31 cellular contexts compared by ENCODE assay signal in the genomic region with DNA sequence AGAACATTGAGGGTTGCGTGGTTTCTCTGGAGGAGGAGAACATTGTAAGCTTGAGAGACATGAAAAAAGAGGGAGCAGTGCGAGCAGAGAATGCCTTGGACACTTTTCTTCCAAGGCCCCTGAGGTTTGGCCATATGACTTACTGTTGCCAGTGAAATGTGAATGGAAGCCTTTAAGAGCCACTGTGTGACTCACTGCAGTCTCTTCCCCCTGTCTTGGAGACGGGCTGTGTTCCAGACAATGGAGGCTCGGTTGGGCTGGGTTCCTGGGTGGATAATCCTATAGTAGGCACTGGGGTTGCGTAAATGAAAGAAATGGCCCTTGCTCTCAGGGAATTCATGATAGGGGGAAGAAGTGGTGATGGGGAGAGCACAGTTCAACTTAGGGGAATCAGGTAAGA.
DNase-seq lines count a peak whose midpoint lies in the region; ATAC-seq and TF ChIP-seq lines count a peak whose summit lies in the region.
"Had no signal": no experiment of that assay in that cellular context is flagged by ENCODE, and none has a peak within 500 bp of the region (broad histone marks: within the 10 kb centered on the region; RNA-seq: fewer than 3 reads in every experiment).

No MANE protein-coding gene starts in this region.

- H3K27me3 ChIP-seq in skeletal muscle satellite cell (ENCODE audit: control insufficient read depth, insufficient read depth, low read length) (no peaks in the 10 kb centered on the region), Caco-2 (replicated peaks; ENCODE audit: control insufficient read depth, insufficient read depth, low read length) (no peaks in the 10 kb centered on the region)
- H3K27me3 ChIP-seq: Peyer's patch, right lobe of liver, upper lobe of right lung had no signal

- H3K27me3 Mint-ChIP-seq in WTC11 (ENCODE audit: low read depth): no peaks in the 10 kb centered on the region; the same call in 1 of the 2 replicates
- H3K27me3 Mint-ChIP-seq in Caco-2 (ENCODE audit: insufficient read depth, unreplicated experiment): peaks cover 17% of the 10 kb centered on the region
- H3K27me3 Mint-ChIP-seq: activated CD4-positive, alpha-beta memory T cell treated with anti-CD3 and anti-CD28 coated beads, Interleukin-2, amount 10 ng/mL, durations not matched to agents 7 days and 5 days had no signal

- BruUV-seq in Caco-2 (replicated peaks; lab: Mats Ljungman, UMichigan): no TSS peak

- peaks cover 13% of the 10 kb centered on the region for H3K36me3 Mint-ChIP-seq in WTC11
- no peaks in the 10 kb centered on the region for H3K36me3 Mint-ChIP-seq in Caco-2 (ENCODE audit: insufficient read depth, unreplicated experiment)
- H3K36me3 Mint-ChIP-seq: activated naive CD4-positive, alpha-beta T cell treated with anti-CD3 and anti-CD28 coated beads, Interleukin-2, amount 50 U/mL, for 24 hours; CD14-positive monocyte; stimulated activated naive B cell treated with anti-CD40 and anti-IgM and Interleukin-4, amounts not matched to agents 10 μg/mL and 1 μg/mL and 100 μg/mL, for 72 hours had no signal

- peak overlapping the region; percentile 23 for H3K4me2 ChIP-seq in skeletal muscle satellite cell (ENCODE audit: low read length)

- ATAC-seq in WTC11: no peak
- ATAC-seq: HepG2; lower lobe of right lung; right lobe of liver; stimulated activated naive B cell treated with anti-CD40 and anti-IgM and Interleukin-4, amounts not matched to agents 10 μg/mL and 1 μg/mL and 100 μg/mL, for 72 hours; upper lobe of right lung had no signal

- H3K9me3 Mint-ChIP-seq in WTC11: peaks cover 24% of the 10 kb centered on the region
- no peaks in the 10 kb centered on the region for H3K9me3 Mint-ChIP-seq in Caco-2 (ENCODE audit: unreplicated experiment)
- H3K9me3 Mint-ChIP-seq: activated CD4-positive, alpha-beta memory T cell treated with anti-CD3 and anti-CD28 coated beads, Interleukin-2, amount 10 ng/mL, durations not matched to agents 7 days and 5 days; activated T-helper 2 cell treated with anti-CD3 and anti-CD28 coated beads, Interferon-gamma antibody, Interleukin-2, Interleukin-4, amounts not matched to agents 10 μg/mL and 5 μg/mL and 100 μg/mL, durations not matched to agents 14 hours and 24 hours and 36 hours had no signal

- H3K9me3 ChIP-seq in skeletal muscle satellite cell (replicated peaks; ENCODE audit: low read length): no peaks in the 10 kb centered on the region
- H3K9me3 ChIP-seq in Caco-2: no peaks in the 10 kb centered on the region
- H3K9me3 ChIP-seq: lower lobe of right lung, Peyer's patch, right lobe of liver, upper lobe of right lung had no signal

- TF ChIP-seq CTCF in WTC11 (IDR thresholded peaks at IDR 0.05): no peak
- no peak for TF ChIP-seq CTCF in Caco-2 (IDR thresholded peaks at IDR 0.05; ENCODE audit: insufficient read depth in 1 of 2, low read depth in 1 of 2, low read length in 1 of 2, severe bottlenecking in 1 of 2, unreplicated experiment in 1 of 2)

- peak overlapping the region; percentile 19; the same call in 1 of the 2 replicates for H3K27ac Mint-ChIP-seq in WTC11
- no peak overlapping the region for H3K27ac Mint-ChIP-seq in Caco-2 (ENCODE audit: unreplicated experiment)
- H3K27ac Mint-ChIP-seq: activated CD4-positive, alpha-beta memory T cell treated with anti-CD3 and anti-CD28 coated beads, Interleukin-2, amount 10 ng/mL, durations not matched to agents 7 days and 5 days; activated T-helper 2 cell treated with anti-CD3 and anti-CD28 coated beads, Interferon-gamma antibody, Interleukin-2, Interleukin-4, amounts not matched to agents 10 μg/mL and 5 μg/mL and 100 μg/mL, durations not matched to agents 14 hours and 24 hours and 36 hours; CD14-positive monocyte; stimulated activated naive B cell treated with anti-CD40 and anti-IgM and Interleukin-4, amounts not matched to agents 10 μg/mL and 1 μg/mL and 100 μg/mL, for 72 hours had no signal

- H3K4me1 ChIP-seq in skeletal muscle satellite cell (ENCODE audit: control insufficient read depth, insufficient read depth, low read length): peaks cover 12% of the 10 kb centered on the region
- H3K4me1 ChIP-seq in Caco-2: no peaks in the 10 kb centered on the region
- H3K4me1 ChIP-seq: lower lobe of right lung, Peyer's patch, right lobe of liver, upper lobe of right lung had no signal

- H3K9ac ChIP-seq in skeletal muscle satellite cell (ENCODE audit: low read depth, low read length): no peak overlapping the region

- POLR2A ChIA-PET in WTC11 (lab: Charles Lee) (no interaction called here), Caco-2 (lab: Charles Lee) (no interaction called here)

- H3K4me3 ChIP-seq in skeletal muscle satellite cell (ENCODE audit: low read length) (no peak overlapping the region), Caco-2 (ENCODE audit: low read depth, low read length) (no peak overlapping the region)
- H3K4me3 ChIP-seq: lower lobe of right lung, Peyer's patch, right lobe of liver, upper lobe of right lung had no signal

- H3K4me3 Mint-ChIP-seq in WTC11: no peak overlapping the region
- H3K4me3 Mint-ChIP-seq in Caco-2 (ENCODE audit: unreplicated experiment): no peak overlapping the region
- H3K4me3 Mint-ChIP-seq: activated CD4-positive, alpha-beta memory T cell treated with anti-CD3 and anti-CD28 coated beads, Interleukin-2, amount 10 ng/mL, durations not matched to agents 7 days and 5 days; activated naive CD4-positive, alpha-beta T cell treated with anti-CD3 and anti-CD28 coated beads, Interleukin-2, amount 50 U/mL, for 24 hours; CD14-positive monocyte; neural crest cell; stimulated activated naive B cell treated with anti-CD40 and anti-IgM and Interleukin-4, amounts not matched to agents 10 μg/mL and 1 μg/mL and 100 μg/mL, for 72 hours had no signal

- peaks cover 25% of the 10 kb centered on the region for H3K4me1 Mint-ChIP-seq in WTC11
- H3K4me1 Mint-ChIP-seq in Caco-2 (ENCODE audit: low read depth, unreplicated experiment): no peaks in the 10 kb centered on the region
- H3K4me1 Mint-ChIP-seq: activated CD4-positive, alpha-beta memory T cell treated with anti-CD3 and anti-CD28 coated beads, Interleukin-2, amount 10 ng/mL, durations not matched to agents 7 days and 5 days; activated naive CD4-positive, alpha-beta T cell treated with anti-CD3 and anti-CD28 coated beads, Interleukin-2, amount 50 U/mL, for 24 hours; CD14-positive monocyte; stimulated activated naive B cell treated with anti-CD40 and anti-IgM and Interleukin-4, amounts not matched to agents 10 μg/mL and 1 μg/mL and 100 μg/mL, for 72 hours had no signal

- CTCF ChIA-PET in WTC11 (lab: Charles Lee) (no interaction called here), Caco-2 (lab: Charles Lee) (no interaction called here)

- H3K36me3 ChIP-seq in skeletal muscle satellite cell (ENCODE audit: insufficient read depth, low read length) (no peaks in the 10 kb centered on the region), Caco-2 (ENCODE audit: control insufficient read depth, insufficient read depth, low read length) (no peaks in the 10 kb centered on the region)
- H3K36me3 ChIP-seq: lower lobe of right lung, Peyer's patch, right lobe of liver, upper lobe of right lung had no signal

- DNase-seq in LHCN-M2 (ENCODE audit: low read depth): peak; percentile 68
- no peak for DNase-seq in WTC11 (ENCODE audit: low spot score)
- DNase-seq in iPS-NIHi7 (ENCODE audit: extremely low spot score): peak; percentile 25
- no peak for DNase-seq in Caco-2
- DNase-seq in kidney glomerular epithelial cell (lab: John Stamatoyannopoulos, UW): no peak
- no peak for DNase-seq in activated CD4-positive, CD25-positive, alpha-beta regulatory T cell (lab: John Stamatoyannopoulos, UW)
- DNase-seq: activated CD4-positive, alpha-beta memory T cell treated with anti-CD3 and anti-CD28 coated beads, Interleukin-2, amount 10 ng/mL, durations not matched to agents 7 days and 5 days; activated CD4-positive, alpha-beta T cell treated with anti-CD3 and anti-CD28 coated beads for 1 hour; anterior cingulate cortex; central memory CD4-positive, alpha-beta T cell; dermis blood vessel endothelial cell; glutamatergic neuron; kidney; lower lobe of right lung; NCI-H1092; NCI-H1930; NCI-H526; NK-92 treated with Interleukin-12 subunit alpha and Interleukin-12 subunit beta, amount 100 ng/mL, for 24 hours; Peyer's patch; posterior cingulate gyrus; right lobe of liver; stimulated activated CD4-positive, alpha-beta T cell treated with anti-CD3 and anti-CD28 coated beads, Interleukin-4, amount 100 ng/mL, for 4 hours; stimulated activated naive B cell treated with anti-CD40 and anti-IgM and Interleukin-4, amounts not matched to agents 10 μg/mL and 1 μg/mL and 100 μg/mL, for 72 hours; T-helper 1 cell; upper lobe of right lung had no signal

- intact Hi-C loops in Caco-2 (cut with micrococcal nuclease; ENCODE audit: unreplicated experiment): no loop called here

TF ChIP-seq in WTC11, 78 proteins besides CTCF, POLR2A, EP300 and RAD21 (continues in another document):
- TF ChIP-seq MYBL2 (CRISPR knock-in tag; IDR thresholded peaks at IDR 0.05) (no peak), PRRX2 (CRISPR knock-in tag; IDR thresholded peaks at IDR 0.05) (no peak), NFATC4 (CRISPR knock-in tag; IDR thresholded peaks at IDR 0.05) (no peak), ESRRA (CRISPR knock-in tag; IDR thresholded peaks at IDR 0.05; ENCODE audit: borderline replicate concordance) (no peak)
- TF ChIP-seq, protein P1, sequence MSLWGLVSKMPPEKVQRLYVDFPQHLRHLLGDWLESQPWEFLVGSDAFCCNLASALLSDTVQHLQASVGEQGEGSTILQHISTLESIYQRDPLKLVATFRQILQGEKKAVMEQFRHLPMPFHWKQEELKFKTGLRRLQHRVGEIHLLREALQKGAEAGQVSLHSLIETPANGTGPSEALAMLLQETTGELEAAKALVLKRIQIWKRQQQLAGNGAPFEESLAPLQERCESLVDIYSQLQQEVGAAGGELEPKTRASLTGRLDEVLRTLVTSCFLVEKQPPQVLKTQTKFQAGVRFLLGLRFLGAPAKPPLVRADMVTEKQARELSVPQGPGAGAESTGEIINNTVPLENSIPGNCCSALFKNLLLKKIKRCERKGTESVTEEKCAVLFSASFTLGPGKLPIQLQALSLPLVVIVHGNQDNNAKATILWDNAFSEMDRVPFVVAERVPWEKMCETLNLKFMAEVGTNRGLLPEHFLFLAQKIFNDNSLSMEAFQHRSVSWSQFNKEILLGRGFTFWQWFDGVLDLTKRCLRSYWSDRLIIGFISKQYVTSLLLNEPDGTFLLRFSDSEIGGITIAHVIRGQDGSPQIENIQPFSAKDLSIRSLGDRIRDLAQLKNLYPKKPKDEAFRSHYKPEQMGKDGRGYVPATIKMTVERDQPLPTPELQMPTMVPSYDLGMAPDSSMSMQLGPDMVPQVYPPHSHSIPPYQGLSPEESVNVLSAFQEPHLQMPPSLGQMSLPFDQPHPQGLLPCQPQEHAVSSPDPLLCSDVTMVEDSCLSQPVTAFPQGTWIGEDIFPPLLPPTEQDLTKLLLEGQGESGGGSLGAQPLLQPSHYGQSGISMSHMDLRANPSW (CRISPR knock-in tag; conservative IDR thresholded peaks at IDR 0.05; ENCODE audit: low read depth): no peak

Comparison
In these comparisons a context has a peak if more than half of its experiments do, and no peak if none do; other contexts are left out.
1. DNase-seq: peak in LHCN-M2 (single experiment) and iPS-NIHi7 (single experiment); none in WTC11 (single experiment), Caco-2 (0 of 2), kidney glomerular epithelial cell (single experiment) and activated CD4-positive, CD25-positive, alpha-beta regulatory T cell (0 of 4).